Comparison of ENCODE assay signal across 11 cellular contexts in the genomic region with DNA sequence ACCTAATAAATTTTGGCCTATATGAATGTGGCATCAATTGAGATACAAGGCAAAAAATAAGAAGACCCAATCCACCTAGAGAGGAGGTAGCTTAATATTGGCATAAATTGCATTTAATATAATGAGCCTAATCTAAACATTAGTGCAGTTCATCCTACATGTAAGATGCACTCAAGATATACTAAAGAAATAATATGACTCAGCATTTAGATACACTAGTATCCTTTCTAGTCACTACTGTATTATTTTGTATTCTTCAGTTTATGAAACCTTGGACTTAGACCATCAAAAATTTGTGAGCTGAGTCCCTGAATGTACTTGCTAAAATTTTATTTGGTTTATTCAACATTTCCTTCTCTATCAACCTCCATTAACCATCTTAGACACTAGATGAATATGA.
"Had no signal": no experiment of that assay in that cellular context is flagged by ENCODE, and none has a peak within 500 bp of the region (broad histone marks: within the 10 kb centered on the region; RNA-seq: fewer than 3 reads in every experiment).

No MANE protein-coding gene starts in this region.

- H3K4me1 ChIP-seq: HAP-1 had no signal

- H3K9me3 Mint-ChIP-seq: GM23338, H9 had no signal

- H2AFZ ChIP-seq: GM23248, GM23338 had no signal

- H3K27ac Mint-ChIP-seq: GM23338, H9, HFFc6 had no signal

- H3K9me3 ChIP-seq: HAP-1 had no signal

- DNase-seq: GM23248, GOT3, H7, H9, HCEC 1CT, HFFc6 had no signal

- H3K4me1 Mint-ChIP-seq: GM23338, H9 had no signal

- H3K36me3 ChIP-seq: HAP-1 had no signal

- H3K9ac ChIP-seq: GM23248 had no signal

- H3K4me3 ChIP-seq: GM23248, GM23338, HAP-1 had no signal

- H3K4me2 ChIP-seq: GM23338 had no signal

- H3K4me3 Mint-ChIP-seq: GM23338, H9, HFFc6 had no signal

- H3K27ac ChIP-seq: GM23248 had no signal

- ATAC-seq: GM23338, HCT116 had no signal

- FAIRE-seq: H1, H54 had no signal
